8 cellular contexts compared by ENCODE assay signal in the genomic region with DNA sequence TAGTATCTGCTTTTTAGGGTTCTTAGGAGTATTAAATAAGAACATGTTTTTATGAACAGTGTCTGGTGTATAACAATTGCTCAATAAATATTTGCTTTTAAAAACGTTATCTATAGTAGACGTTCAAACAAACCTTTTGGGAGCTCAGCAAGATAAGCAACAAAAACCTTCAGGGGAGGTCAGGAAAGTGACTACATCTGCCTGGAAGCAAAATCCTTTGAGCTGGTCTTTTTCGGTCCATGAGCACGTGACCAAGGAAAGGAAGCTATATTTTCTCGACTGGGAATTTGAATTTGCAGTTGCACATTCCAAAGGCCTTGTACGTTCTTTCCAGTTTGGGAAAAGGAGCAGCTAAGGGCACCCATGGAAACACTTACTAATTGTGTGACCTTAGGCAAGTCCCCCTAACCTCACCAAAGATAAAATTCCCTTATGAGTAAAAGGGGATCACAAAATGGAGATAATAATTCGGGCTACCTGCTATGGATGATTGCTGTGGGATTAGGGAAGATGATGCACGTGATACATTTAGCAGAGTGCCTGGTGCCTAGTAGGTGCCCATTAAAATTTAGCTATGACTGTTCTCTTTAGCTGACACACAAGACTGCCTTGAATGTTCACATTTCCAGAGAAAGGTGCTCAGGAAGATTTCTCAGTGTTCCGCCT. TPM values are rescaled to one million over a fixed set of nuclear protein-coding genes. Genes with fewer than 3 reads are reported as not detected.
DNase-seq lines count a peak whose midpoint lies in the region; ATAC-seq and TF ChIP-seq lines count a peak whose summit lies in the region.

No MANE protein-coding gene starts in this region.

- H3K9me3 Mint-ChIP-seq in naive thymus-derived CD8-positive, alpha-beta T cell, result peaks cover 0 to 2% (median 0%) of the 10 kb centered on the region in 9 donors

- ATAC-seq in HG03469 (IDR thresholded peaks at IDR 0.05; ENCODE audit: unreplicated experiment) (peak; percentile 0), body of pancreas (peak; percentile 34), GM21360 (IDR thresholded peaks at IDR 0.05; ENCODE audit: unreplicated experiment) (no peak), GM18858 (IDR thresholded peaks at IDR 0.05; ENCODE audit: unreplicated experiment) (no peak)
- ATAC-seq in naive thymus-derived CD8-positive, alpha-beta T cell, result no peak

- peaks cover 37% of the 10 kb centered on the region for H3K4me1 ChIP-seq in body of pancreas

- no peaks in the 10 kb centered on the region for H3K9me3 ChIP-seq in body of pancreas

- H3K27me3 ChIP-seq in body of pancreas, result no peaks in the 10 kb centered on the region

- no peak overlapping the region for H3K4me3 ChIP-seq in body of pancreas

- H3K36me3 ChIP-seq in body of pancreas (replicated peaks in 1 of 2; ENCODE audit: insufficient read depth in 1 of 2, low read depth in 2 of 2), result no peaks in the 10 kb centered on the region

- peak; percentile 23 for DNase-seq in ELF-1 (ENCODE audit: low read depth, low spot score)
- DNase-seq in body of pancreas, result peak in 1 of 4 donors; percentile 12
- no peak for DNase-seq in naive thymus-derived CD8-positive, alpha-beta T cell
- DNase-seq in stimulated activated CD4-positive, alpha-beta T cell treated with anti-CD3 and anti-CD28 coated beads, Interleukin-4, amount 100 ng/mL, for 4 hours, result no peak
- no peak for DNase-seq in NCI-H2029 (lab: John Stamatoyannopoulos, UW)

- H3K27ac ChIP-seq in body of pancreas, result peak overlapping the region in 3 of 4 donors; percentile 29 to 56 (median 51)

- H3K36me3 Mint-ChIP-seq in naive thymus-derived CD8-positive, alpha-beta T cell, result no peaks in the 10 kb centered on the region

- no peak for TF ChIP-seq POLR2A in body of pancreas (IDR thresholded peaks at IDR 0.05)

- POLR2A ChIA-PET in naive thymus-derived CD8-positive, alpha-beta T cell (lab: Charles Lee), result interaction anchor here (1.1 to 1.8 kb wide), 3 partner anchors 11 to 48 kb away, joined by 4 to 6 read pairs (median 4); a partner anchor contains a TSS

- intact Hi-C loops in body of pancreas (cut with DNase I), result no loop called here

- H3K27ac Mint-ChIP-seq in naive thymus-derived CD8-positive, alpha-beta T cell, result peak overlapping the region; percentile 53 to 98 (median 85)

- no peaks in the 10 kb centered on the region for H3K27me3 Mint-ChIP-seq in naive thymus-derived CD8-positive, alpha-beta T cell

- peaks cover 11 to 63% (median 39%) of the 10 kb centered on the region in 4 donors for H3K4me1 Mint-ChIP-seq in naive thymus-derived CD8-positive, alpha-beta T cell

- H3K4me3 Mint-ChIP-seq in naive thymus-derived CD8-positive, alpha-beta T cell, result peak overlapping the region; percentile 81 to 97 (median 87)

- TF ChIP-seq CTCF in body of pancreas (IDR thresholded peaks at IDR 0.05), result no peak

- 8 to 17% methylated on average over 9 of the region's 9 CpGs for WGBS in body of pancreas, 2 donors

RNA-seq across cellular contexts. Expression of a gene that starts 45.4 kb away (rescaled TPM):
- total RNA-seq in body of pancreas, result 1 to 10 TPM; 5.7 to 6.6 TPM
- total RNA-seq in naive thymus-derived CD8-positive, alpha-beta T cell, result 1 to 10 TPM; 2.7 to 4.2 TPM
- 10 to 100 TPM in 1 of 3 donors, 1 to 10 TPM in 2; 7.1 to 18.9 (median 8.9) TPM for polyA plus RNA-seq in naive thymus-derived CD8-positive, alpha-beta T cell

RNA-seq across cellular contexts. Expression of a gene that starts 48.1 kb away (rescaled TPM):
- total RNA-seq in body of pancreas, result 10 to 100 TPM; 18.8 to 42.8 TPM
- 10 to 100 TPM; 94.2 to 95.0 TPM for total RNA-seq in naive thymus-derived CD8-positive, alpha-beta T cell
- 10 to 100 TPM; 70.5 to 79.8 (median 71.1) TPM for polyA plus RNA-seq in naive thymus-derived CD8-positive, alpha-beta T cell

Comparison
In these comparisons a context has a peak if more than half of its experiments do, and no peak if none do; other contexts are left out.
1. ATAC-seq: peak in HG03469 (single experiment) and body of pancreas (single experiment); none in naive thymus-derived CD8-positive, alpha-beta T cell (0 of 2), GM21360 (single experiment) and GM18858 (single experiment).